10 cellular contexts compared by ENCODE assay signal in genomic region chr6:35024601-35025054, GRCh38.
DNase-seq lines count a peak whose midpoint lies in the region; ATAC-seq and TF ChIP-seq lines count a peak whose summit lies in the region.
"Had no signal": no experiment of that assay in that cellular context is flagged by ENCODE, and none has a peak within 500 bp of the region (broad histone marks: within the 10 kb centered on the region; RNA-seq: fewer than 3 reads in every experiment).

No MANE protein-coding gene starts in this region.

- H3K27ac ChIP-seq in 22Rv1 = peak overlapping the region; percentile 34
- H3K27ac ChIP-seq in stomach = peak overlapping the region; percentile 18 to 92 (median 61)
- H3K27ac ChIP-seq: SK-N-MC had no signal

- H3K4me1 ChIP-seq in stomach = peaks cover 56 to 96% (median 76%) of the 10 kb centered on the region in 4 donors

- TF ChIP-seq EP300 in Ishikawa (IDR thresholded peaks at IDR 0.05; ENCODE audit: borderline replicate concordance) = peak; percentile 51; the same call in 1 of the 2 replicates
- no peak for TF ChIP-seq EP300 in stomach (IDR thresholded peaks at IDR 0.05)

- no peak for ATAC-seq in GM18909 (IDR thresholded peaks at IDR 0.05; ENCODE audit: poor library complexity, unreplicated experiment)

- no peak for TF ChIP-seq POLR2A in stomach (IDR thresholded peaks at IDR 0.05)

- TF ChIP-seq CTCF in 22Rv1 (IDR thresholded peaks at IDR 0.05) (no peak), stomach (IDR thresholded peaks at IDR 0.05) (no peak)

- no peak for TF ChIP-seq RAD21 in Ishikawa (IDR thresholded peaks at IDR 0.05; ENCODE audit: low read depth)

- intact Hi-C loops in stomach (cut with DNase I; ENCODE audit: low total_unique reads) = no loop called here

- H3K9me3 ChIP-seq in stomach = no peaks in the 10 kb centered on the region

- H3K27me3 ChIP-seq in stomach = no peaks in the 10 kb centered on the region

- WGBS in stomach, 5 donors = 12 to 31% (median 23%) methylated on average over 4 of the region's 4 CpGs

- H3K4me3 ChIP-seq in stomach = no peak overlapping the region
- H3K4me3 ChIP-seq: SK-N-MC had no signal

- DNase-seq in anterior cingulate cortex (lab: John Stamatoyannopoulos, UW) = peak in 30 of 58 donors; percentile 10 to 73 (median 30)
- peak; percentile 82 for DNase-seq in iPS-NIHi11 (ENCODE audit: low spot score)
- peak; percentile 47 for DNase-seq in stomach
- no peak for DNase-seq in middle frontal gyrus (ENCODE audit: extremely low spot score, low spot score)
- DNase-seq in UCSD-AML1 (lab: John Stamatoyannopoulos, UW; ENCODE audit: unreplicated experiment) = no peak
- DNase-seq: CD4-positive, CD25-positive, alpha-beta regulatory T cell had no signal

- H3K36me3 ChIP-seq in stomach = peaks cover 0 to 3% (median 0%) of the 10 kb centered on the region in 4 donors

TF ChIP-seq in Ishikawa, 13 proteins besides CTCF, POLR2A, EP300 and RAD21:
- TF ChIP-seq YY1 (IDR thresholded peaks at IDR 0.05; ENCODE audit: low read depth) (peak; percentile 21; the same call in 1 of the 2 replicates), CREB1 (IDR thresholded peaks at IDR 0.05; ENCODE audit: low read depth) (no peak), EGR1 (IDR thresholded peaks at IDR 0.05) (no peak), TCF12 (IDR thresholded peaks at IDR 0.05; ENCODE audit: low read depth) (0 out of 2 replicates have a peak, but pooled peaks have one; percentile 49), USF1 (IDR thresholded peaks at IDR 0.05) (no peak), NFIC (IDR thresholded peaks at IDR 0.05) (0 out of 2 replicates have a peak, but pooled peaks have one; percentile 1), MAX (IDR thresholded peaks at IDR 0.05) (no peak), REST (IDR thresholded peaks at IDR 0.05; ENCODE audit: low read depth) (no peak), TAF1 (IDR thresholded peaks at IDR 0.05; ENCODE audit: low read depth) (no peak), TEAD4 (IDR thresholded peaks at IDR 0.05) (peak; percentile 58; the same call in 1 of the 2 replicates), ZBTB7A (IDR thresholded peaks at IDR 0.05; ENCODE audit: low read depth) (no peak), CEBPB (IDR thresholded peaks at IDR 0.05) (no peak)

Comparison
In these comparisons a context has a peak if more than half of its experiments do, and no peak if none do; other contexts are left out.
1. DNase-seq: peak in anterior cingulate cortex (30 of 58), iPS-NIHi11 (single experiment) and stomach (single experiment); none in middle frontal gyrus (single experiment) and UCSD-AML1 (single experiment).